Comparison of ENCODE assay signal across 8 cellular contexts in the genomic region with DNA sequence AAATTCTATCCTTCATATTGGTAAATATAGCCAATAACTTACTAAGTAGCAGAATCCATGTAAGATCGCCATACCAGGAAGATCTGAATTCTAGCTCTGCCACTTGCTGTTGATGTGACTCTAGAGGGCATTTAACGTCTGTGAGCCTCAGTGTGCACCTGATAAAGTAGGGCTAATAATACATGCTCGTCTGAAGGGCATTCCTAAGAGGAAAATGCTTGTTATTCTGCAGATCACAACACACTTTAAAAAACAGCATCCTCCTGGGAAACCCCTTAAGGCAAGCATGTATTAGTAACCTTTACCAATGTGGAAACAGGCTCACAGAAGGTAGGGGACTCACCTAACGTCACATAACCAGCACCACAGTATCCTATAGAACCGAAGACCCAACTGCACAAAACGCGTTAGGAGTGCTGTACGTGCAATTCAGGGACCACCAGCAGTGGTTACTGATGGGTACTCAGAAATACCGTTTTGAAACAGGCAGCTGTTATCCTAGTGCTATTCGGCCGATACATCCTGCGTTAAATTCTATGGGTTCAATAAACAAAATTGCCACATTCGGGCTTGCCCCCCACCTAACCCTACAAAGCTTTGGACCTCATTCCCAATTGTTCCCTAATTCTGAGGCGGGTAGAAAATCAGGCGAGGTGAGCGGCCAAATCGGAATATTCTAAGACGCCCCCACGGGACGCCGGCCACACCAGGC. TPM values are rescaled to one million over a fixed set of nuclear protein-coding genes. Genes with fewer than 3 reads are reported as not detected.
A peak's percentile ranks its signal among the peaks of the same experiment; 100 is the strongest.
DNase-seq lines count a peak whose midpoint lies in the region; ATAC-seq and TF ChIP-seq lines count a peak whose summit lies in the region.

No MANE protein-coding gene starts in this region.

- H3K27me3 ChIP-seq in PC-9 (ENCODE audit: insufficient read depth, low read depth) (no peaks in the 10 kb centered on the region), endocrine pancreas (ENCODE audit: control insufficient read depth, insufficient read depth, low read length) (no peaks in the 10 kb centered on the region)

- no peaks in the 10 kb centered on the region for H3K9me2 ChIP-seq in PC-9 (ENCODE audit: insufficient read depth)

- intact Hi-C loops in PC-9 (cut with micrococcal nuclease; ENCODE audit: unreplicated experiment), result no loop called here

- peaks cover 12% of the 10 kb centered on the region; the same call in 1 of the 2 replicates for H3K36me3 ChIP-seq in PC-9 (ENCODE audit: low read depth)
- no peaks in the 10 kb centered on the region for H3K36me3 ChIP-seq in endocrine pancreas (ENCODE audit: control insufficient read depth, insufficient read depth, low read length)

- CTCF ChIA-PET in PC-9 (lab: Charles Lee), result no interaction called here

- peak overlapping the region; percentile 78 for H3K27ac Mint-ChIP-seq in osteocyte (ENCODE audit: unreplicated experiment)

- H3K4me3 ChIP-seq in PC-9, result peak overlapping the region; percentile 90
- peak overlapping the region; percentile 56 for H3K4me3 ChIP-seq in endocrine pancreas (ENCODE audit: control insufficient read depth, insufficient read depth, low read length)

- H3K9ac ChIP-seq in endocrine pancreas (ENCODE audit: control insufficient read depth, insufficient read depth, low read length), result peak overlapping the region; percentile 41

- peaks cover 20% of the 10 kb centered on the region for H3K4me1 ChIP-seq in PC-9 (replicated peaks; ENCODE audit: insufficient read depth)
- no peaks in the 10 kb centered on the region for H3K4me1 ChIP-seq in endocrine pancreas (ENCODE audit: control insufficient read depth, insufficient read depth, low read length)

- H3K4me2 ChIP-seq in PC-9, result peak overlapping the region; percentile 93

- peak overlapping the region; percentile 87 for H3K4me3 Mint-ChIP-seq in osteocyte (ENCODE audit: unreplicated experiment)

- POLR2A ChIA-PET in PC-9 (lab: Charles Lee; ENCODE audit: unreplicated experiment), result interaction anchor here (0.7 kb wide), 1 partner anchor 368 kb away, joined by 5 read pairs; no protein-coding TSS in a partner anchor

- in situ Hi-C loops in ACHN (cut with HindIII; ENCODE audit: low pct_ligation_motif_present, low pct_unique_long_range_greater_than_20kb, low sequenced_read_pairs), result no loop called here
- in situ Hi-C loops in GM13977 (cut with MboI; ENCODE audit: low pct_unique_long_range_greater_than_20kb, low sequenced_read_pairs, unreplicated experiment), result no loop called here

- H3K27ac ChIP-seq in PC-9, result peak overlapping the region; percentile 39

- no peaks in the 10 kb centered on the region for H3K9me3 ChIP-seq in PC-9 (ENCODE audit: insufficient read depth, low read depth)
- H3K9me3 ChIP-seq in endocrine pancreas (ENCODE audit: control insufficient read depth, low read length), result no peaks in the 10 kb centered on the region

- BruUV-seq in PC-9 (replicated peaks; lab: Mats Ljungman, UMichigan), result no TSS peak

- H3K36me3 Mint-ChIP-seq in osteocyte (ENCODE audit: unreplicated experiment), result no peaks in the 10 kb centered on the region

- peaks cover 30% of the 10 kb centered on the region for H3K4me1 Mint-ChIP-seq in osteocyte (ENCODE audit: unreplicated experiment)

- no peaks in the 10 kb centered on the region for H3K9me3 Mint-ChIP-seq in osteocyte (ENCODE audit: unreplicated experiment)

- peak overlapping the region; percentile 99 for H2AFZ ChIP-seq in PC-9

- no peaks in the 10 kb centered on the region for H3K27me3 Mint-ChIP-seq in osteocyte (ENCODE audit: unreplicated experiment)

- DNase-seq in ACHN, result peak; percentile 29
- peak; percentile 34 for DNase-seq in GM13977 (ENCODE audit: low spot score)
- DNase-seq in PC-9, result peak; percentile 0 to 40
- no peak for DNase-seq in osteocyte (ENCODE audit: extremely low spot score, unreplicated experiment)
- DNase-seq in HCEC 1CT, result no peak

- no peaks in the 10 kb centered on the region for H4K20me1 ChIP-seq in PC-9 (ENCODE audit: insufficient read depth)

- ATAC-seq in HG03066 (IDR thresholded peaks at IDR 0.05; ENCODE audit: low read depth, unreplicated experiment) (peak; percentile 16), HG03097 (IDR thresholded peaks at IDR 0.05; ENCODE audit: low FRiP score, unreplicated experiment) (no peak)

- peaks cover 55% of the 10 kb centered on the region for H3K79me2 ChIP-seq in PC-9 (ENCODE audit: low read depth)

- TF ChIP-seq CTCF in GM13977 (IDR thresholded peaks at IDR 0.05; ENCODE audit: extremely low read depth, insufficient read depth, missing control alignments) (no peak), PC-9 (conservative IDR thresholded peaks at IDR 0.05) (no peak), osteocyte (IDR thresholded peaks at IDR 0.05) (no peak)

- H3F3A ChIP-seq in PC-9 (ENCODE audit: insufficient read depth, low read depth), result no peaks in the 10 kb centered on the region

RNA-seq across cellular contexts. Expression of a gene that starts 0.8 kb away (rescaled TPM):
- total RNA-seq in PC-9 (2021) (49.0 and 74.0 TPM in 2 replicates), osteocyte (4.9 and 6.5 TPM in 2 replicates)

RNA-seq across cellular contexts. Expression of a gene that starts 46.4 kb away (rescaled TPM):
- total RNA-seq in PC-9 (2021) (not detected in 2 replicates), osteocyte (not detected in 2 replicates)

Comparison
In these comparisons a context has a peak if more than half of its experiments do, and no peak if none do; other contexts are left out.
1. DNase-seq: peak in ACHN (single experiment), GM13977 (single experiment) and PC-9 (2 of 2); none in osteocyte (single experiment) and HCEC 1CT (single experiment).